In genomic region chr17:62741290-62741689, GRCh38 we compare ENCODE assay signal across 31 cellular contexts.
DNase-seq lines count a peak whose midpoint lies in the region; ATAC-seq and TF ChIP-seq lines count a peak whose summit lies in the region.
"Had no signal": no experiment of that assay in that cellular context is flagged by ENCODE, and none has a peak within 500 bp of the region (broad histone marks: within the 10 kb centered on the region; RNA-seq: fewer than 3 reads in every experiment).

No MANE protein-coding gene starts in this region.

- H3K9me3 ChIP-seq in tibial nerve: no peaks in the 10 kb centered on the region
- H3K9me3 ChIP-seq: colonic mucosa, left lung, neutrophil, sigmoid colon, suprapubic skin, uterus had no signal

- CTCF ChIA-PET in activated CD8-positive, alpha-beta memory T cell treated with anti-CD3 and anti-CD28 coated beads, Interleukin-2, amount 10 ng/mL, durations not matched to agents 7 days and 5 days (lab: Charles Lee): no interaction called here

- TF ChIP-seq EP300 in tibial nerve (IDR thresholded peaks at IDR 0.05): no peak

- H3K27ac ChIP-seq in tibial nerve: no peak overlapping the region
- H3K27ac ChIP-seq: colonic mucosa, epithelial cell of prostate, left lung, neutrophil, sigmoid colon, suprapubic skin, uterus had no signal

- no peaks in the 10 kb centered on the region for H3K36me3 ChIP-seq in tibial nerve
- H3K36me3 ChIP-seq: colonic mucosa, left lung, neutrophil, sigmoid colon, suprapubic skin, uterus had no signal

- no peak for TF ChIP-seq POLR2A in tibial nerve (IDR thresholded peaks at IDR 0.05)

- H3K36me3 Mint-ChIP-seq in activated CD8-positive, alpha-beta memory T cell treated with anti-CD3 and anti-CD28 coated beads, Interleukin-2, amount 10 ng/mL, durations not matched to agents 7 days and 5 days: no peaks in the 10 kb centered on the region
- no peaks in the 10 kb centered on the region for H3K36me3 Mint-ChIP-seq in stimulated activated effector memory CD8-positive, alpha-beta T cell treated with anti-CD3 and anti-CD28 coated beads, Interleukin-12 subunit alpha, Interleukin-12 subunit beta, amount 100 ng/mL, for 72 hours
- H3K36me3 Mint-ChIP-seq: activated naive CD4-positive, alpha-beta T cell treated with anti-CD3 and anti-CD28 coated beads, Interleukin-2, amount 50 U/mL, for 24 hours; naive B cell; stimulated activated naive B cell treated with anti-CD40 and anti-IgM and Interleukin-4, amounts not matched to agents 10 μg/mL and 1 μg/mL and 100 μg/mL, for 72 hours had no signal

- no peaks in the 10 kb centered on the region for H3K4me1 ChIP-seq in tibial nerve
- H3K4me1 ChIP-seq: colonic mucosa, left lung, sigmoid colon, suprapubic skin, uterus had no signal

- DNase-seq in activated CD8-positive, alpha-beta memory T cell treated with anti-CD3 and anti-CD28 coated beads, Interleukin-2, amount 10 ng/mL, durations not matched to agents 7 days and 5 days: no peak
- no peak for DNase-seq in activated CD8-positive, alpha-beta memory T cell treated with anti-CD3 and anti-CD28 coated beads, Interleukin-2, amount 50 U/mL, for 4 hours
- DNase-seq in stimulated activated effector memory CD8-positive, alpha-beta T cell treated with anti-CD3 and anti-CD28 coated beads, Interleukin-12 subunit alpha, Interleukin-12 subunit beta, amount 100 ng/mL, for 72 hours (ENCODE audit: low spot score in 2 of 2): no peak
- DNase-seq in NCI-H187 (lab: John Stamatoyannopoulos, UW): no peak
- no peak for DNase-seq in NCI-H345 (lab: John Stamatoyannopoulos, UW)
- no peak for DNase-seq in tibial nerve (ENCODE audit: low spot score in 2 of 2)
- DNase-seq: 8988T; activated CD4-positive, alpha-beta T cell treated with anti-CD3 and anti-CD28 coated beads, Interleukin-2, amount 50 U/mL, for 1 hour; anterior cingulate cortex; colonic mucosa; DND-41; effector CD8-positive, alpha-beta T cell; left lung; naive B cell; NCI-H1105; NCI-H2029; NCI-H69; sigmoid colon; stimulated activated CD4-positive, alpha-beta T cell treated with anti-CD3 and anti-CD28 coated beads, Interleukin-4, amount 100 ng/mL, for 4 hours; stimulated activated naive B cell treated with anti-CD40 and anti-IgM and Interleukin-4, amounts not matched to agents 10 μg/mL and 1 μg/mL and 100 μg/mL, for 72 hours; SW 1271; uterus had no signal

- no peaks in the 10 kb centered on the region for H3K27me3 ChIP-seq in tibial nerve
- H3K27me3 ChIP-seq: colonic mucosa, left lung, sigmoid colon, suprapubic skin, uterus had no signal

- no peaks in the 10 kb centered on the region for H3K9me3 Mint-ChIP-seq in activated CD8-positive, alpha-beta memory T cell treated with anti-CD3 and anti-CD28 coated beads, Interleukin-2, amount 10 ng/mL, durations not matched to agents 7 days and 5 days (ENCODE audit: low read depth)
- no peaks in the 10 kb centered on the region for H3K9me3 Mint-ChIP-seq in stimulated activated effector memory CD8-positive, alpha-beta T cell treated with anti-CD3 and anti-CD28 coated beads, Interleukin-12 subunit alpha, Interleukin-12 subunit beta, amount 100 ng/mL, for 72 hours
- H3K9me3 Mint-ChIP-seq: activated naive CD4-positive, alpha-beta T cell treated with anti-CD3 and anti-CD28 coated beads, Interleukin-2, amount 50 U/mL, for 24 hours; activated T-helper 1 cell treated with anti-CD3 and anti-CD28 coated beads, Interleukin-12 subunit alpha, Interleukin-12 subunit beta, Interleukin-2, Interleukin-4 antibody, amounts not matched to agents 30 ng/mL and 10 ng/mL and 1 ng/mL, durations not matched to agents 14 hours and 24 hours and 36 hours; H9; naive B cell; stimulated activated naive B cell treated with anti-CD40 and anti-IgM and Interleukin-4, amounts not matched to agents 10 μg/mL and 1 μg/mL and 100 μg/mL, for 72 hours had no signal

- H3K4me3 Mint-ChIP-seq in activated CD8-positive, alpha-beta memory T cell treated with anti-CD3 and anti-CD28 coated beads, Interleukin-2, amount 10 ng/mL, durations not matched to agents 7 days and 5 days: no peak overlapping the region
- H3K4me3 Mint-ChIP-seq in stimulated activated effector memory CD8-positive, alpha-beta T cell treated with anti-CD3 and anti-CD28 coated beads, Interleukin-12 subunit alpha, Interleukin-12 subunit beta, amount 100 ng/mL, for 72 hours: no peak overlapping the region
- H3K4me3 Mint-ChIP-seq: activated naive CD4-positive, alpha-beta T cell treated with anti-CD3 and anti-CD28 coated beads, Interleukin-2, amount 50 U/mL, for 24 hours; activated T-helper 1 cell treated with anti-CD3 and anti-CD28 coated beads, Interleukin-12 subunit alpha, Interleukin-12 subunit beta, Interleukin-2, Interleukin-4 antibody, amounts not matched to agents 30 ng/mL and 10 ng/mL and 1 ng/mL, durations not matched to agents 14 hours and 24 hours and 36 hours; H9; naive B cell; stimulated activated naive B cell treated with anti-CD40 and anti-IgM and Interleukin-4, amounts not matched to agents 10 μg/mL and 1 μg/mL and 100 μg/mL, for 72 hours had no signal

- WGBS in tibial nerve, 2 donors: 90 to 94% methylated on average over 4 of the region's 4 CpGs

- peak; percentile 33 for ATAC-seq in activated CD8-positive, alpha-beta memory T cell treated with anti-CD3 and anti-CD28 coated beads, Interleukin-2, amount 10 ng/mL, durations not matched to agents 7 days and 5 days
- peak; percentile 69 for ATAC-seq in GM21529 (IDR thresholded peaks at IDR 0.05; ENCODE audit: unreplicated experiment)
- peak; percentile 76 for ATAC-seq in HG02973 (IDR thresholded peaks at IDR 0.05; ENCODE audit: unreplicated experiment)
- peak; percentile 79 for ATAC-seq in stimulated activated effector memory CD8-positive, alpha-beta T cell treated with anti-CD3 and anti-CD28 coated beads, Interleukin-12 subunit alpha, Interleukin-12 subunit beta, amount 100 ng/mL, for 72 hours
- ATAC-seq: left lung had no signal

- TF ChIP-seq CTCF in tibial nerve (IDR thresholded peaks at IDR 0.05): no peak

- H3K27me3 Mint-ChIP-seq in activated CD8-positive, alpha-beta memory T cell treated with anti-CD3 and anti-CD28 coated beads, Interleukin-2, amount 10 ng/mL, durations not matched to agents 7 days and 5 days: peaks cover 32% of the 10 kb centered on the region

- no peak overlapping the region for H3K27ac Mint-ChIP-seq in activated CD8-positive, alpha-beta memory T cell treated with anti-CD3 and anti-CD28 coated beads, Interleukin-2, amount 10 ng/mL, durations not matched to agents 7 days and 5 days
- no peak overlapping the region for H3K27ac Mint-ChIP-seq in stimulated activated effector memory CD8-positive, alpha-beta T cell treated with anti-CD3 and anti-CD28 coated beads, Interleukin-12 subunit alpha, Interleukin-12 subunit beta, amount 100 ng/mL, for 72 hours
- H3K27ac Mint-ChIP-seq: activated naive CD4-positive, alpha-beta T cell treated with anti-CD3 and anti-CD28 coated beads, Interleukin-2, amount 50 U/mL, for 24 hours; activated T-helper 1 cell treated with anti-CD3 and anti-CD28 coated beads, Interleukin-12 subunit alpha, Interleukin-12 subunit beta, Interleukin-2, Interleukin-4 antibody, amounts not matched to agents 30 ng/mL and 10 ng/mL and 1 ng/mL, durations not matched to agents 14 hours and 24 hours and 36 hours; H9; naive B cell; progenitor cell of endocrine pancreas; stimulated activated naive B cell treated with anti-CD40 and anti-IgM and Interleukin-4, amounts not matched to agents 10 μg/mL and 1 μg/mL and 100 μg/mL, for 72 hours had no signal

- H3K4me3 ChIP-seq in tibial nerve: no peak overlapping the region
- H3K4me3 ChIP-seq: colonic mucosa, left lung, sigmoid colon, suprapubic skin, uterus had no signal

- peaks cover 7% of the 10 kb centered on the region for H3K4me1 Mint-ChIP-seq in activated CD8-positive, alpha-beta memory T cell treated with anti-CD3 and anti-CD28 coated beads, Interleukin-2, amount 10 ng/mL, durations not matched to agents 7 days and 5 days
- peaks cover 18% of the 10 kb centered on the region for H3K4me1 Mint-ChIP-seq in stimulated activated effector memory CD8-positive, alpha-beta T cell treated with anti-CD3 and anti-CD28 coated beads, Interleukin-12 subunit alpha, Interleukin-12 subunit beta, amount 100 ng/mL, for 72 hours
- H3K4me1 Mint-ChIP-seq: activated naive CD4-positive, alpha-beta T cell treated with anti-CD3 and anti-CD28 coated beads, Interleukin-2, amount 50 U/mL, for 24 hours; naive B cell; stimulated activated naive B cell treated with anti-CD40 and anti-IgM and Interleukin-4, amounts not matched to agents 10 μg/mL and 1 μg/mL and 100 μg/mL, for 72 hours had no signal
